16 cellular contexts compared by ENCODE assay signal in the genomic region with DNA sequence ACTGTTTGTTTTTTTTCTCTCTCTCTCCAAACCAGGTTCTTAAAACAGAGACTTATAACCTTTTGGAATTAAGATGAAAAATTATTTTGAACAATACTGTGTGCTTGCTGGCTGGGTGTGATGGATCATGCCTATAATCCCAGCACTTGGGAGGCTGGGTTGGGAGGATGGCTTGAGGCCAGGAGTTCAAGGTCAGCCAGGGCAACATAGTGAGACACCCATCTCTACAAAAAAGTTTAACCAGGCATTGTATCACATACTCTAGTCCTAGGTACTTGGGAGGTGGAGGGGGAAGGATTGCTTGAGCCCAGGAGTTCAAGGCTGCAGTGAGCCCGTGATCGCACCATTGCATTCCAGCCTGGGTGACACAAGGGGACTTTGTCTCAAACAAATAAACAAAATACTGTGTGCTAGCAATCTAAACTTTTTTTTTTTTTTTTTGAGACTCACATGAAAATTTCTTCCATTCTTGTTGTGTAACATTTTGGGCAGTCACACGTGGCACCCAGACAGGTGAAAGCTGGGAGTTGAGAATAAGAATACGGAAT.
"Had no signal": no experiment of that assay in that cellular context is flagged by ENCODE, and none has a peak within 500 bp of the region (broad histone marks: within the 10 kb centered on the region; RNA-seq: fewer than 3 reads in every experiment).

No MANE protein-coding gene starts in this region.

- H3K27ac ChIP-seq: dorsolateral prefrontal cortex, esophagus muscularis mucosa, foreskin keratinocyte, gastroesophageal sphincter, heart left ventricle, hepatocyte, left ventricle myocardium inferior, lower lobe of right lung had no signal

- H3K4me3 ChIP-seq: coronary artery, dorsolateral prefrontal cortex, esophagus muscularis mucosa, gastroesophageal sphincter, heart left ventricle, hepatocyte, left ventricle myocardium inferior, lower lobe of right lung, mucosa of descending colon had no signal

- DNase-seq: dermis blood vessel endothelial cell; dorsolateral prefrontal cortex; effector CD4-positive, alpha-beta T cell; effector memory CD4-positive, alpha-beta T cell; foreskin keratinocyte; heart left ventricle; hypothalamus; left cardiac atrium; left ventricle myocardium inferior; lower lobe of right lung; mesenchymal stem cell; mucosa of descending colon had no signal

- H3K4me1 ChIP-seq: foreskin keratinocyte, lower lobe of right lung had no signal

- H3K9me3 ChIP-seq: esophagus muscularis mucosa, gastroesophageal sphincter, left ventricle myocardium inferior, lower lobe of right lung, mucosa of descending colon had no signal

- H3K36me3 ChIP-seq: esophagus muscularis mucosa, gastroesophageal sphincter, heart left ventricle, left ventricle myocardium inferior, lower lobe of right lung had no signal

- H3K27me3 ChIP-seq: esophagus muscularis mucosa, gastroesophageal sphincter, heart left ventricle, hepatocyte had no signal

- ATAC-seq: foreskin keratinocyte, gastroesophageal sphincter, heart left ventricle, left cardiac atrium, lower lobe of right lung, mucosa of descending colon had no signal
